8 cellular contexts compared by ENCODE assay signal in genomic region chr19:1173160-1173844, GRCh38. TPM values are rescaled to one million over a fixed set of nuclear protein-coding genes. Genes with fewer than 3 reads are reported as not detected.
A peak's percentile ranks its signal among the peaks of the same experiment; 100 is the strongest.
DNase-seq lines count a peak whose midpoint lies in the region; ATAC-seq, FAIRE-seq and TF ChIP-seq lines count a peak whose summit lies in the region.

No MANE protein-coding gene starts in this region.

- H3K27ac ChIP-seq in K562 (ENCODE audit: extremely low read depth, low read depth, low read length) = peak overlapping the region; percentile 93
- peak overlapping the region; percentile 73 for H3K27ac ChIP-seq in layer of hippocampus (ENCODE audit: low read depth, low read length)
- H3K27ac ChIP-seq in substantia nigra (ENCODE audit: low read depth, low read length, poor library complexity, severe bottlenecking) = peak overlapping the region; percentile 74

- TF ChIP-seq RAD21 in K562 (CRISPR knock-in tag; conservative IDR thresholded peaks at IDR 0.05 in 1 of 2, IDR thresholded peaks at IDR 0.05 in 1 of 2) = no peak

- H3K4me1 ChIP-seq in K562 (replicated peaks in 1 of 2; ENCODE audit: control insufficient read depth in 2 of 2, insufficient read depth in 2 of 2, low read length in 2 of 2) = peaks cover 33 to 74% of the 10 kb centered on the region in 2 experiments

- intact Hi-C loops in CD14-positive monocyte (cut with micrococcal nuclease) = loop anchor here in 1 of 2 donors (5.0 kb wide), 1 partner anchor 41 kb away; no protein-coding TSS in a partner anchor
- intact Hi-C loops in K562 (cut with micrococcal nuclease) = no loop called here

- peaks cover 0 to 5% (median 0%) of the 10 kb centered on the region in 7 donors for H3K9me3 Mint-ChIP-seq in CD14-positive monocyte

- peaks cover 22 to 28% of the 10 kb centered on the region in 2 donors for H3K36me3 Mint-ChIP-seq in CD14-positive monocyte

- no peak for TF ChIP-seq CTCF in CD14-positive monocyte (IDR thresholded peaks at IDR 0.05)
- TF ChIP-seq CTCF in K562 (IDR thresholded peaks at IDR 0.05 in 2 of 3, conservative IDR thresholded peaks at IDR 0.05 in 1 of 3; ENCODE audit: insufficient read depth in 2 of 3, low read depth in 1 of 3, low read length in 3 of 3) = no peak

- TF ChIP-seq POLR2A in K562 (conservative IDR thresholded peaks at IDR 0.05) = no peak

- H3K4me3 ChIP-seq in MG63 = peak overlapping the region; percentile 67
- H3K4me3 ChIP-seq in K562 = peak overlapping the region; percentile 88

- peak overlapping the region; percentile 91 to 97 (median 95) for H3K27ac Mint-ChIP-seq in CD14-positive monocyte

- in situ Hi-C loops in K562 (cut with MboI) = no loop called here

- peaks cover 12% of the 10 kb centered on the region for H4K20me1 ChIP-seq in K562 (replicated peaks; ENCODE audit: control insufficient read depth, insufficient read depth, low read length)

- H3K36me3 ChIP-seq in MG63 (peaks cover 16% of the 10 kb centered on the region), K562 (ENCODE audit: control insufficient read depth, insufficient read depth, low read length) (peaks cover 32% of the 10 kb centered on the region; the same call in 2 of the 3 replicates)

- ATAC-seq in K562 (peak; percentile 30), GM21367 (IDR thresholded peaks at IDR 0.05; ENCODE audit: unreplicated experiment) (no peak), GM21786 (IDR thresholded peaks at IDR 0.05; ENCODE audit: unreplicated experiment) (no peak), HG03139 (IDR thresholded peaks at IDR 0.05; ENCODE audit: unreplicated experiment) (no peak)

- peaks cover 0 to 3% (median 0%) of the 10 kb centered on the region in 3 donors for H3K27me3 Mint-ChIP-seq in CD14-positive monocyte (ENCODE audit: low read depth in 3 of 3)

- CTCF ChIA-PET in K562 (lab: Yijun Ruan, JAX; ENCODE audit: low intra/inter-chr PET ratio) = no interaction called here

- POLR2A ChIA-PET in K562 (lab: Yijun Ruan, JAX) = no interaction called here

- no TSS peak for BruUV-seq in K562 (replicated peaks; lab: Mats Ljungman, UMichigan)

- H3K4me3 Mint-ChIP-seq in CD14-positive monocyte = peak overlapping the region; percentile 94 to 95

- no peaks in the 10 kb centered on the region for H3K9me1 ChIP-seq in K562 (ENCODE audit: control insufficient read depth, insufficient read depth, low read length)

- DNase-seq in CD14-positive monocyte (ENCODE audit: low spot score) (no peak), MG63 (no peak), K562 (ENCODE audit: extremely low read depth in 1 of 4, low spot score in 3 of 4) (peak; percentile 47 to 57 (median 50)), substantia nigra (lab: John Stamatoyannopoulos, UW) (peak in 5 of 49 donors; percentile 13 to 41 (median 23))

- 0% methylated on average over 33 of the region's 47 CpGs for WGBS in K562 (ENCODE audit: insufficient coverage, low coverage, missing lambda C conversion rate)

- H3K9ac ChIP-seq in K562 (ENCODE audit: insufficient read depth in 1 of 2, low read depth in 2 of 2, low read length in 2 of 2) = peak overlapping the region; percentile 86 to 98

- H3K4me2 ChIP-seq in K562 (ENCODE audit: insufficient read depth, low read length) = peak overlapping the region; percentile 88

- peaks cover 58% of the 10 kb centered on the region for H3K79me2 ChIP-seq in K562 (ENCODE audit: control insufficient read depth, insufficient read depth, low read length)

- peaks cover 71% of the 10 kb centered on the region for H3K4me1 Mint-ChIP-seq in CD14-positive monocyte

- 0 out of 2 replicates have a peak overlapping the region, but pooled peaks have one; percentile 19 for H2AFZ ChIP-seq in K562 (ENCODE audit: low read depth, low read length)

- H3K9me3 ChIP-seq in MG63 = no peaks in the 10 kb centered on the region
- no peaks in the 10 kb centered on the region for H3K9me3 ChIP-seq in K562 (replicated peaks; ENCODE audit: control insufficient read depth, insufficient read depth, low read depth, low read length)

- FAIRE-seq in K562 (lab: Jason Lieb, UNC) = no peak

- no peak for TF ChIP-seq EP300 in K562 (IDR thresholded peaks at IDR 0.05; ENCODE audit: low read length)

- no peaks in the 10 kb centered on the region for H3K27me3 ChIP-seq in MG63
- no peaks in the 10 kb centered on the region for H3K27me3 ChIP-seq in K562 (ENCODE audit: control insufficient read depth in 2 of 2, insufficient read depth in 2 of 2, low read length in 2 of 2)
- no peaks in the 10 kb centered on the region for H3K27me3 ChIP-seq in layer of hippocampus (ENCODE audit: control insufficient read depth, insufficient read depth, low read length)

TF ChIP-seq in K562, 482 proteins besides CTCF, POLR2A, EP300 and RAD21 (continues in another document):
- TF ChIP-seq ZBTB2 (IDR thresholded peaks at IDR 0.05) = 0 out of 2 replicates have a peak, but pooled peaks have one; percentile 65
- TF ChIP-seq HDAC1 (IDR thresholded peaks at IDR 0.05) = peak in 1 of 2 experiments; percentile 40; a peak in 1 of 4 replicates
- peak; percentile 89 for TF ChIP-seq NR2C2 (CRISPR knock-in tag; IDR thresholded peaks at IDR 0.05)
- TF ChIP-seq NR2C2 (tag; IDR thresholded peaks at IDR 0.05) = peak; percentile 98
- no peak for TF ChIP-seq FIP1L1 (IDR thresholded peaks at IDR 0.05; ENCODE audit: low read depth, low read length, poor library complexity, severe bottlenecking)
- peak; percentile 14; the same call in 1 of the 2 replicates for TF ChIP-seq NFRKB (IDR thresholded peaks at IDR 0.05; ENCODE audit: low read depth)
- TF ChIP-seq ZFX (CRISPR knock-in tag; IDR thresholded peaks at IDR 0.05) = 0 out of 2 replicates have a peak, but pooled peaks have one; percentile 4
- TF ChIP-seq TFAP4 (CRISPR knock-in tag; IDR thresholded peaks at IDR 0.05; ENCODE audit: borderline replicate concordance) = peak; percentile 35; the same call in 1 of the 2 replicates

RNA-seq across cellular contexts. Expression of gene SBNO2, which starts 0.8 kb away (rescaled TPM):
- polyA plus RNA-seq in CD14-positive monocyte (1 to 10 TPM in 1 of 2 donors, under 1 TPM in 1; 0.71 to 2.6 TPM), K562 (2011; rRNA removed) (6.7 and 9.3 TPM in 2 replicates), K562 (2014; fragmentation: Illumina TruSeq; extraction: Trizol) (5.2 and 13.0 TPM in 2 replicates), K562 (2014; fragmentation: Nextera tagmentation; extraction: Ambion mirVana) (under 1 TPM; 0.01 to 0.04 TPM), K562 (2014; rRNA removed) (21.5 and 23.1 TPM in 2 replicates)
- 15.6 and 22.7 TPM in 2 replicates for total RNA-seq in MG63 (2014; rRNA removed; shearing (Covaris generic); ENCODE audit: low replicate concordance)
- 26.2 and 103 TPM in 2 replicates for total RNA-seq in K562 (2011; cell fraction: chromatin; rRNA removed; ENCODE audit: low replicate concordance)
- 64.1 and 67.7 TPM in 2 replicates for total RNA-seq in K562 (2011; cell fraction: nucleolus; rRNA removed)
- total RNA-seq in K562 (2011; cell fraction: nucleoplasm; rRNA removed) = 28.6 and 30.7 TPM in 2 replicates
- total RNA-seq in K562 (2014; rRNA removed) (18.6 and 23.1 TPM in 2 replicates), K562 (2014; rRNA removed; fragmentation: Illumina TruSeq; extraction: Trizol) (4.0 and 6.3 TPM in 2 replicates), K562 (2015; rRNA removed; fragmentation: Illumina TruSeq; extraction: Trizol) (6.7 and 7.8 TPM in 2 replicates), K562 (2021) (46.2 and 49.0 TPM in 2 replicates)
- 7.4 and 14.1 TPM in 2 replicates for polyA plus RNA-seq in K562 (2011; cell fraction: cytosol; rRNA removed)
- polyA plus RNA-seq in K562 (2011; cell fraction: nucleus; rRNA removed) = 45.7 and 79.0 TPM in 2 replicates
- polyA plus RNA-seq in K562 (2012) = 20.3 and 27.1 TPM in 2 replicates
- polyA minus RNA-seq in K562 (2011; rRNA and poly(A)+ RNA removed) = 3.7 and 8.1 TPM in 2 replicates
- 16.7 and 22.1 TPM in 2 replicates for polyA minus RNA-seq in K562 (2011; cell fraction: cytosol; rRNA and poly(A)+ RNA removed)
- polyA minus RNA-seq in K562 (2011; cell fraction: nucleus; rRNA and poly(A)+ RNA removed) = 20.7 and 21.3 TPM in 2 replicates

RNA-seq across cellular contexts. Expression of gene STK11, which starts 32.3 kb away (rescaled TPM):
- polyA plus RNA-seq in CD14-positive monocyte (10 to 100 TPM in 1 of 2 donors, 1 to 10 TPM in 1; 6.2 to 15.4 TPM), K562 (2011; rRNA removed) (31.2 and 34.3 TPM in 2 replicates), K562 (2014; fragmentation: Illumina TruSeq; extraction: Trizol) (22.0 and 39.1 TPM in 2 replicates), K562 (2014; fragmentation: Nextera tagmentation; extraction: Ambion mirVana) (under 1 TPM; 0.15 to 1.00 TPM), K562 (2014; rRNA removed) (69.4 and 79.9 TPM in 2 replicates)
- 43.2 and 51.5 TPM in 2 replicates for total RNA-seq in MG63 (2014; rRNA removed; shearing (Covaris generic); ENCODE audit: low replicate concordance)
- total RNA-seq in K562 (2011; cell fraction: chromatin; rRNA removed; ENCODE audit: low replicate concordance) = 76.0 and 175 TPM in 2 replicates
- 128 and 133 TPM in 2 replicates for total RNA-seq in K562 (2011; cell fraction: nucleolus; rRNA removed)
- 58.7 and 79.5 TPM in 2 replicates for total RNA-seq in K562 (2011; cell fraction: nucleoplasm; rRNA removed)
- total RNA-seq in K562 (2014; rRNA removed) (96.5 and 102 TPM in 2 replicates), K562 (2014; rRNA removed; fragmentation: Illumina TruSeq; extraction: Trizol) (28.9 and 31.7 TPM in 2 replicates), K562 (2015; rRNA removed; fragmentation: Illumina TruSeq; extraction: Trizol) (40.6 and 43.2 TPM in 2 replicates), K562 (2021) (76.3 and 89.6 TPM in 2 replicates)
- 37.0 and 67.8 TPM in 2 replicates for polyA plus RNA-seq in K562 (2011; cell fraction: cytosol; rRNA removed)
- polyA plus RNA-seq in K562 (2011; cell fraction: nucleus; rRNA removed) = 127 and 182 TPM in 2 replicates
- 49.5 and 76.3 TPM in 2 replicates for polyA plus RNA-seq in K562 (2012)
- 38.2 and 43.6 TPM in 2 replicates for polyA minus RNA-seq in K562 (2011; rRNA and poly(A)+ RNA removed)
- 33.9 and 37.0 TPM in 2 replicates for polyA minus RNA-seq in K562 (2011; cell fraction: cytosol; rRNA and poly(A)+ RNA removed)
- 34.3 and 36.1 TPM in 2 replicates for polyA minus RNA-seq in K562 (2011; cell fraction: nucleus; rRNA and poly(A)+ RNA removed)

Comparison
In these comparisons a context has a peak if more than half of its experiments do, and no peak if none do; other contexts are left out.
1. DNase-seq: peak in K562 (4 of 4); none in CD14-positive monocyte (single experiment) and MG63 (single experiment).
2. Peak in every context shown above with its lines, with median percentiles within 50 percentile points of each other: H3K27ac ChIP-seq.